29 cellular contexts compared by ENCODE assay signal in genomic region chr1:1128454-1129139, GRCh38. TPM values are rescaled to one million over a fixed set of nuclear protein-coding genes. Genes with fewer than 3 reads are reported as not detected.
DNase-seq lines count a peak whose midpoint lies in the region; ATAC-seq and TF ChIP-seq lines count a peak whose summit lies in the region.
"Had no signal": no experiment of that assay in that cellular context is flagged by ENCODE, and none has a peak within 500 bp of the region (broad histone marks: within the 10 kb centered on the region; RNA-seq: fewer than 3 reads in every experiment).

No MANE protein-coding gene starts in this region.

- TSS peak; percentile 24 for BruUV-seq in Caco-2 (replicated peaks; lab: Mats Ljungman, UMichigan)

- TF ChIP-seq POLR2A in body of pancreas (IDR thresholded peaks at IDR 0.05), result peak; percentile 26 to 67 (median 64)
- peak; percentile 20 for TF ChIP-seq POLR2A in right lobe of liver (IDR thresholded peaks at IDR 0.05)

- peak overlapping the region; percentile 49 for H3K9ac ChIP-seq in rectal smooth muscle tissue (ENCODE audit: low read length)
- H3K9ac ChIP-seq: BLaER1 had no signal

- no peaks in the 10 kb centered on the region for H3K36me3 ChIP-seq in Caco-2 (ENCODE audit: control insufficient read depth, insufficient read depth, low read length)
- H3K36me3 ChIP-seq in body of pancreas (replicated peaks in 1 of 2; ENCODE audit: insufficient read depth in 1 of 2, low read depth in 2 of 2), result no peaks in the 10 kb centered on the region
- no peaks in the 10 kb centered on the region for H3K36me3 ChIP-seq in right lobe of liver
- H3K36me3 ChIP-seq in rectal smooth muscle tissue (ENCODE audit: control insufficient read depth, insufficient read depth, low read length), result no peaks in the 10 kb centered on the region
- H3K36me3 ChIP-seq in SJCRH30, result no peaks in the 10 kb centered on the region
- H3K36me3 ChIP-seq: BLaER1, heart right ventricle, uterus had no signal

- intact Hi-C loops in Caco-2 (cut with micrococcal nuclease; ENCODE audit: unreplicated experiment), result no loop called here
- intact Hi-C loops in body of pancreas (cut with DNase I), result no loop called here
- intact Hi-C loops in right lobe of liver (cut with DNase I), result loop anchor here in 1 of 2 donors (5.0 to 10.0 kb wide), 2 partner anchors 99 to 136 kb away; no protein-coding TSS in a partner anchor

- DNase-seq in Caco-2 (peak; percentile 35 to 58), body of pancreas (peak; percentile 34 to 64 (median 62)), right lobe of liver (no peak), SJCRH30 (no peak), activated gamma-delta T cell treated with Interleukin-2 at 50 U/mL for 16 hours (no peak), NCI-H1694 treated with DMSO at 0.1 percent for 48 hours (lab: John Stamatoyannopoulos, UW) (no peak)
- DNase-seq: activated CD4-positive, alpha-beta T cell treated with anti-CD3 and anti-CD28 coated beads, Interleukin-2, amount 10 ng/mL, durations not matched to agents 7 days and 5 days; activated effector memory CD4-positive, alpha-beta T cell treated with anti-CD3 and anti-CD28 coated beads, Interleukin-2, amount 50 U/mL, for 16 hours; amniotic stem cell; dermis blood vessel endothelial cell; heart right ventricle; NCI-H1417 treated with DMSO at 0.1 percent for 48 hours; NCI-H2171 treated with DMSO at 0.1 percent for 48 hours; NCI-H69; nephron progenitor cell; SIG-M5; stimulated activated CD4-positive, alpha-beta T cell treated with anti-CD3 and anti-CD28 coated beads, Interleukin-4, amount 100 ng/mL, for 4 hours; uterus had no signal

- no peaks in the 10 kb centered on the region for H3K27me3 ChIP-seq in Caco-2 (replicated peaks; ENCODE audit: control insufficient read depth, insufficient read depth, low read length)
- H3K27me3 ChIP-seq in body of pancreas, result no peaks in the 10 kb centered on the region
- no peaks in the 10 kb centered on the region for H3K27me3 ChIP-seq in right lobe of liver
- H3K27me3 ChIP-seq in rectal smooth muscle tissue (ENCODE audit: control insufficient read depth, insufficient read depth, low read length), result no peaks in the 10 kb centered on the region
- peaks cover 30% of the 10 kb centered on the region for H3K27me3 ChIP-seq in SJCRH30
- H3K27me3 ChIP-seq: BLaER1, uterus had no signal

- H3K9me3 Mint-ChIP-seq in Caco-2 (ENCODE audit: unreplicated experiment), result no peaks in the 10 kb centered on the region
- H3K9me3 Mint-ChIP-seq: activated CD4-positive, alpha-beta T cell treated with anti-CD3 and anti-CD28 coated beads, Interleukin-2, amount 10 ng/mL, durations not matched to agents 7 days and 5 days; IgD-negative memory B cell; memory B cell had no signal

- ATAC-seq in body of pancreas (peak; percentile 66), right lobe of liver (peak; percentile 51 to 70 (median 62)), HG03460 (IDR thresholded peaks at IDR 0.05; ENCODE audit: unreplicated experiment) (no peak)

- H3K9me3 ChIP-seq in Caco-2 (no peaks in the 10 kb centered on the region), body of pancreas (no peaks in the 10 kb centered on the region), right lobe of liver (no peaks in the 10 kb centered on the region), SJCRH30 (replicated peaks) (no peaks in the 10 kb centered on the region)
- H3K9me3 ChIP-seq: BLaER1, heart right ventricle, uterus had no signal

- H3K27me3 Mint-ChIP-seq in Caco-2 (ENCODE audit: insufficient read depth, unreplicated experiment), result no peaks in the 10 kb centered on the region
- H3K27me3 Mint-ChIP-seq: activated CD4-positive, alpha-beta T cell treated with anti-CD3 and anti-CD28 coated beads, Interleukin-2, amount 10 ng/mL, durations not matched to agents 7 days and 5 days; memory B cell had no signal

- POLR2A ChIA-PET in Caco-2 (lab: Charles Lee), result interaction anchor here (0.8 kb wide), 1 partner anchor 34 kb away, joined by 3 read pairs; no protein-coding TSS in a partner anchor

- H3K4me3 Mint-ChIP-seq in Caco-2 (ENCODE audit: unreplicated experiment), result peak overlapping the region; percentile 68
- H3K4me3 Mint-ChIP-seq: activated CD4-positive, alpha-beta T cell treated with anti-CD3 and anti-CD28 coated beads, Interleukin-2, amount 10 ng/mL, durations not matched to agents 7 days and 5 days; IgD-negative memory B cell; memory B cell; nephron progenitor cell had no signal

- peaks cover 12% of the 10 kb centered on the region for H3K4me1 Mint-ChIP-seq in Caco-2 (ENCODE audit: low read depth, unreplicated experiment)

- peak overlapping the region; percentile 30 for H3K4me3 ChIP-seq in Caco-2 (ENCODE audit: low read depth, low read length)
- H3K4me3 ChIP-seq in body of pancreas, result no peak overlapping the region
- H3K4me3 ChIP-seq in right lobe of liver, result peak overlapping the region; percentile 17 to 52 (median 45)
- peak overlapping the region; percentile 35 for H3K4me3 ChIP-seq in rectal smooth muscle tissue (ENCODE audit: low read length)
- H3K4me3 ChIP-seq in SJCRH30, result no peak overlapping the region
- H3K4me3 ChIP-seq: BLaER1, heart right ventricle, uterus had no signal

- H3K27ac ChIP-seq in body of pancreas (peak overlapping the region; percentile 74 to 93 (median 84)), right lobe of liver (peak overlapping the region in 2 of 3 donors; percentile 24 to 43), rectal smooth muscle tissue (ENCODE audit: low read depth, low read length) (no peak overlapping the region), SJCRH30 (no peak overlapping the region)
- H3K27ac ChIP-seq: heart right ventricle, HL-60 had no signal

- H3K36me3 Mint-ChIP-seq in Caco-2 (ENCODE audit: insufficient read depth, unreplicated experiment), result peaks cover 12% of the 10 kb centered on the region
- H3K36me3 Mint-ChIP-seq: IgD-negative memory B cell, memory B cell had no signal

- CTCF ChIA-PET in Caco-2 (lab: Charles Lee), result no interaction called here

- H3K27ac Mint-ChIP-seq in Caco-2 (ENCODE audit: unreplicated experiment), result peak overlapping the region; percentile 80
- H3K27ac Mint-ChIP-seq: activated CD4-positive, alpha-beta T cell treated with anti-CD3 and anti-CD28 coated beads, Interleukin-2, amount 10 ng/mL, durations not matched to agents 7 days and 5 days; memory B cell; nephron progenitor cell had no signal

- WGBS in body of pancreas, 2 donors, result 27 to 50% methylated on average over 14 to 22 of the region's 32 CpGs
- WGBS in right lobe of liver (ENCODE audit: insufficient coverage, low coverage, low lambda C conversion rate, missing lambda C conversion rate), result 32% methylated on average over 7 of the region's 32 CpGs

- peaks cover 48% of the 10 kb centered on the region for H3K4me1 ChIP-seq in Caco-2
- H3K4me1 ChIP-seq in body of pancreas, result peaks cover 64% of the 10 kb centered on the region
- H3K4me1 ChIP-seq in right lobe of liver, result peaks cover 0 to 31% (median 14%) of the 10 kb centered on the region in 4 donors
- no peaks in the 10 kb centered on the region for H3K4me1 ChIP-seq in rectal smooth muscle tissue (ENCODE audit: control insufficient read depth, insufficient read depth, low read length)
- H3K4me1 ChIP-seq in SJCRH30, result no peaks in the 10 kb centered on the region
- H3K4me1 ChIP-seq: uterus had no signal

- TF ChIP-seq CTCF in Caco-2 (IDR thresholded peaks at IDR 0.05; ENCODE audit: insufficient read depth in 1 of 2, low read depth in 1 of 2, low read length in 1 of 2, severe bottlenecking in 1 of 2, unreplicated experiment in 1 of 2), result no peak
- TF ChIP-seq CTCF in body of pancreas (IDR thresholded peaks at IDR 0.05), result no peak
- TF ChIP-seq CTCF in right lobe of liver (IDR thresholded peaks at IDR 0.05), result no peak

RNA-seq across cellular contexts. Expression of gene C1orf159, which starts 12.7 kb away (rescaled TPM):
- total RNA-seq in Caco-2 (2022) (12.9 and 14.0 TPM in 2 replicates), body of pancreas (10 to 100 TPM in 1 of 2 donors, 1 to 10 TPM in 1; 8.8 to 13.2 TPM), right lobe of liver (1 to 10 TPM; 4.0 to 7.7 (median 6.4) TPM)
- 19.9 and 20.8 TPM in 2 replicates for total RNA-seq in SJCRH30 (2014; rRNA removed; shearing (Covaris generic))

RNA-seq across cellular contexts. Expression of gene TTLL10, which starts 45.1 kb away (rescaled TPM):
- total RNA-seq in Caco-2 (2022), result 0.29 and 1.2 TPM in 2 replicates
- total RNA-seq in body of pancreas, result under 1 TPM; 0.66 to 0.78 TPM
- not detected for total RNA-seq in right lobe of liver
- 0.42 and 0.73 TPM in 2 replicates for total RNA-seq in SJCRH30 (2014; rRNA removed; shearing (Covaris generic))
- total RNA-seq: A673, dermis blood vessel endothelial cell, endothelial cell of umbilical vein, M059J had no signal

RNA-seq across cellular contexts. Expression of gene RNF223, which starts 54.5 kb away (rescaled TPM):
- total RNA-seq in Caco-2 (2022) (0.56 and 0.57 TPM in 2 replicates), body of pancreas (under 1 TPM in 1 of 2 donors, not detected in 1; 0.26 TPM), right lobe of liver (not detected)
- total RNA-seq in SJCRH30 (2014; rRNA removed; shearing (Covaris generic)), result not detected in 2 replicates
- total RNA-seq: A673; activated CD4-positive, alpha-beta T cell treated with anti-CD3 and anti-CD28 coated beads, Interleukin-2, amount 10 ng/mL, durations not matched to agents 7 days and 5 days; dermis blood vessel endothelial cell; endothelial cell of umbilical vein; heart right ventricle; M059J; posterior vena cava; T-helper 1 cell treated with Interleukin-12 subunit alpha and Interleukin-12 subunit beta and Interleukin-4 antibody, amounts not matched to agents 30 ng/mL and 1 ng/mL, for 36 hours; uterus had no signal

Comparison
In these comparisons a context has a peak if more than half of its experiments do, and no peak if none do; other contexts are left out.
1. DNase-seq: peak in Caco-2 (2 of 2) and body of pancreas (4 of 4); none in right lobe of liver (0 of 3), SJCRH30 (0 of 2), activated gamma-delta T cell treated with Interleukin-2 at 50 U/mL for 16 hours (single experiment) and NCI-H1694 treated with DMSO at 0.1 percent for 48 hours (single experiment).
2. H3K4me3 ChIP-seq: peak in Caco-2 (single experiment), right lobe of liver (3 of 3) and rectal smooth muscle tissue (single experiment); none in body of pancreas (0 of 2) and SJCRH30 (single experiment).
3. H3K27ac ChIP-seq: peak in body of pancreas (4 of 4) and right lobe of liver (2 of 3); none in rectal smooth muscle tissue (single experiment) and SJCRH30 (single experiment).